ENCODE assay signal across 9 cellular contexts in the genomic region with DNA sequence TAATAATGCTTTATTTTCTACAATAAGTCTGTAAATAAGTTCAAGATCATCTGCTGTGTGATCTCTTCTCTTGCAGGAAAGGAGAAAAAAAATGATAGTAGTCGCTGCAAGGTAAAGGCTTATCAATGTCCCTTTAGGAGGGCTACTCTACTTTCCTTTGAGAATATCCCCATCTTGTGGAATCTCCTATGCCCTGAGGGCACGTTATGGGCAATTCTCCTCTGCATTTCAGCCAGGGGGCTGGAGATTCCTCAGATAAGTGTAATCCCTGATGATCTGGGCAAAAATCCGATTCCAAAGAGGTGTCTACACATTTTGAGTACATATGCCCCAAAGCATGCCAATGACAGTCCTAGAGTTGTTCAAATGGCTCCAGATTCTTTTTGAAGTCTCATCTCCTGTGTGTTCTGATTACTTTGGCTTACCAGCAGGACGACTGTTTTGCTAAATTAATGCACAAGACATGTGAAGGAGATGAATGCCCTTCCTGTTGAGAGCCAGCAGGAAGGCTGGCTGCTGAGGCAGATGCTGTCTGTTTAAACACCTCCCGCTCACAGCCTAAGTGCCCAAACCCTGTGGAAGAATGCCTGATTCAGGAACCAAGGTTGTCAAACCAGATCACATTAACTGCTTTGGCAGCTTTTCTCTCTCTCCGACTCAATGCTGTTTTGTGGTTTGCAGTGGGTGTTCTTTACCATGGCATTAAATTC.
A peak's percentile ranks its signal among the peaks of the same experiment; 100 is the strongest.
DNase-seq lines count a peak whose midpoint lies in the region; ATAC-seq and TF ChIP-seq lines count a peak whose summit lies in the region.
"Had no signal": no experiment of that assay in that cellular context is flagged by ENCODE, and none has a peak within 500 bp of the region (broad histone marks: within the 10 kb centered on the region; RNA-seq: fewer than 3 reads in every experiment).

No MANE protein-coding gene starts in this region.

- peaks cover 4% of the 10 kb centered on the region for H3K27me3 Mint-ChIP-seq in mesothelial cell of epicardium (ENCODE audit: low read depth)

- H3K4me3 Mint-ChIP-seq in mesothelial cell of epicardium = no peak overlapping the region

- H3K36me3 ChIP-seq in SJCRH30 (no peaks in the 10 kb centered on the region), iPS-20b (ENCODE audit: insufficient read depth, low read depth, low read length) (no peaks in the 10 kb centered on the region)

- H3K27ac Mint-ChIP-seq in mesothelial cell of epicardium = no peak overlapping the region

- H3K27me3 ChIP-seq in SJCRH30 (no peaks in the 10 kb centered on the region), iPS-20b (ENCODE audit: insufficient read depth, low read length) (peaks cover 28% of the 10 kb centered on the region; the same call in 1 of the 2 replicates)

- no peak overlapping the region; the same call in 1 of the 2 replicates for H3K9ac ChIP-seq in iPS-20b (ENCODE audit: low read depth, low read length)

- H3K4me3 ChIP-seq in SJCRH30 (peak overlapping the region; percentile 42), iPS-20b (ENCODE audit: low read length) (peak overlapping the region; percentile 52)

- H3K4me1 ChIP-seq in SJCRH30 (peaks cover under 1% of the 10 kb centered on the region; the same call in 1 of the 2 replicates), iPS-20b (ENCODE audit: insufficient read depth, low read length) (peaks cover 15% of the 10 kb centered on the region)

- peak overlapping the region; percentile 18; the same call in 1 of the 2 replicates for H3K27ac ChIP-seq in SJCRH30
- H3K27ac ChIP-seq in iPS-20b (ENCODE audit: low read length) = no peak overlapping the region

- H3K9me3 ChIP-seq in SJCRH30 (replicated peaks) (no peaks in the 10 kb centered on the region), iPS-20b (ENCODE audit: insufficient read depth, low read depth, low read length) (no peaks in the 10 kb centered on the region)

- no peak for TF ChIP-seq CTCF in mesothelial cell of epicardium (IDR thresholded peaks at IDR 0.05; ENCODE audit: unreplicated experiment)

- peak; percentile 50 for ATAC-seq in HG03442 (IDR thresholded peaks at IDR 0.05; ENCODE audit: unreplicated experiment)
- ATAC-seq in GM18517 (IDR thresholded peaks at IDR 0.05; ENCODE audit: unreplicated experiment) = no peak

- DNase-seq in DMS 273 (lab: John Stamatoyannopoulos, UW; ENCODE audit: unreplicated experiment) (peak; percentile 75), SJCRH30 (peak; percentile 82 to 89), NCI-H1048 (lab: John Stamatoyannopoulos, UW) (no peak), inferior parietal cortex (ENCODE audit: extremely low spot score) (no peak), mesothelial cell of epicardium (ENCODE audit: low spot score in 2 of 2, unreplicated experiment in 2 of 2) (no peak)
- DNase-seq: left cardiac atrium had no signal

- H3K36me3 Mint-ChIP-seq in mesothelial cell of epicardium = no peaks in the 10 kb centered on the region

- no peaks in the 10 kb centered on the region for H3K9me3 Mint-ChIP-seq in mesothelial cell of epicardium

- H3K4me1 Mint-ChIP-seq in mesothelial cell of epicardium = peaks cover 8% of the 10 kb centered on the region

Comparison
In these comparisons a context has a peak if more than half of its experiments do, and no peak if none do; other contexts are left out.
1. DNase-seq: peak in DMS 273 (single experiment) and SJCRH30 (2 of 2); none in NCI-H1048 (single experiment), inferior parietal cortex (single experiment) and mesothelial cell of epicardium (0 of 2).